In the genomic region with DNA sequence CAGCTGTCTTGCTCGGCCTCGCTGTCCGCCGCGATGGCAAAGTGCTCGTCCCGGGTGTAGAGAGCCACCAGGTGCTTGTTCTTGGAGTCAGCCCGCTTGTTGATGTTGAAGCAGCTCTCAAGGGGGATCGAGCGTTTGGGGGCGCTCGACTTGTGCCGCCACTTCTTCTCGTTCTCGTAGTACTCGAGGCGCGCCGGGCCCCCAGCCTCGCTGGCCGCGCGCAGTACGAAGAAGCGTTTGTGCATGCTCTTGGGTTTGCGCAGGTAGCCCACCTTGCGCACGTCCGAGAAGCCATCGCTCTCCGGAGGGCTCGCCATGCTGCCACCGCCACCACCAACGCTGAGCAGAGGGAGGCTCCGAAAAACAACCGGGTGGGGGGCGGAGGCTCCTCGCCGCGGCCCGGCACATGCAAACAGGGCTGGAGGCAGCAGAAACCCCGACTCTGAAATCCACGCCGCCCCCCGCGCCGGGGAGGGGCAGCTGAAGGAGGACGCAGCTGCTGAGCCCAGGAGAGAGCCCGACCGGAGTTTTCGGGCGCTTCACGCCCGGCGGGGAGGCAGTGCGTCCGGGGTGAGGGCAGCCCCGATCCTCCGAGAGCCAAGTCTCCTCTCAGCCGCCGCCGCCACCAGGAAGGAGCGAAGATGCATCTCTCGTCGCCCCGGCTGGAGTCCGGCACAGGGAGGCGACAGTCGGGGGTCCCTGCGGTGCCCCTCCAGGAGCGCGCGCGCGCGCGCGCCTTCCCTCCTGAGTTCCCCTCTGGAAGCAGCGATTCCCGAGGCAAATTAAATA, we compare ENCODE assay signal across 8 cellular contexts. TPM values are rescaled to one million over a fixed set of nuclear protein-coding genes. Genes with fewer than 3 reads are reported as not detected.
DNase-seq lines count a peak whose midpoint lies in the region; ATAC-seq, FAIRE-seq and TF ChIP-seq lines count a peak whose summit lies in the region.

No MANE protein-coding gene starts in this region.

- peak overlapping the region; percentile 85 for H3K4me3 Mint-ChIP-seq in WTC11
- peak overlapping the region; percentile 84 to 87 for H3K4me3 Mint-ChIP-seq in stimulated activated naive B cell treated with anti-CD40 and anti-IgM and Interleukin-4, amounts not matched to agents 10 μg/mL and 1 μg/mL and 100 μg/mL, for 72 hours

- peak overlapping the region; percentile 95 for H3K4me3 ChIP-seq in ACC112 (ENCODE audit: low read depth, low read length)
- peak overlapping the region; percentile 50 to 89 (median 77) for H3K4me3 ChIP-seq in dorsolateral prefrontal cortex
- H3K4me3 ChIP-seq in lower lobe of right lung: peak overlapping the region; percentile 77

- H3K27me3 ChIP-seq in ACC112 (ENCODE audit: insufficient read depth, low read length) (no peaks in the 10 kb centered on the region), dorsolateral prefrontal cortex (no peaks in the 10 kb centered on the region), lower lobe of right lung (ENCODE audit: low read depth) (peaks cover 10% of the 10 kb centered on the region)

- ATAC-seq in GM19023 (IDR thresholded peaks at IDR 0.05; ENCODE audit: unreplicated experiment) (peak; percentile 21), HG03439 (IDR thresholded peaks at IDR 0.05; ENCODE audit: unreplicated experiment) (peak; percentile 28), WTC11 (peak; percentile 7), lower lobe of right lung (peak; percentile 17 to 18)
- peak; percentile 31 to 33 for ATAC-seq in stimulated activated naive B cell treated with anti-CD40 and anti-IgM and Interleukin-4, amounts not matched to agents 10 μg/mL and 1 μg/mL and 100 μg/mL, for 72 hours (replicated peaks)

- H3K79me2 ChIP-seq in ACC112 (ENCODE audit: control insufficient read depth, insufficient read depth, low read length, unreplicated experiment): peaks cover 59% of the 10 kb centered on the region

- H3K27ac Mint-ChIP-seq in WTC11: peak overlapping the region; percentile 82; the same call in 1 of the 2 replicates
- peak overlapping the region; percentile 71 for H3K27ac Mint-ChIP-seq in stimulated activated naive B cell treated with anti-CD40 and anti-IgM and Interleukin-4, amounts not matched to agents 10 μg/mL and 1 μg/mL and 100 μg/mL, for 72 hours

- no peak for FAIRE-seq in RCC 7860 (lab: Jason Lieb, UNC)

- H3K27ac ChIP-seq in ACC112 (ENCODE audit: low read depth, low read length): peak overlapping the region; percentile 60
- peak overlapping the region in 55 of 59 donors; percentile 12 to 93 (median 85) for H3K27ac ChIP-seq in dorsolateral prefrontal cortex
- peak overlapping the region; percentile 76 for H3K27ac ChIP-seq in lower lobe of right lung

- H3K4me1 Mint-ChIP-seq in WTC11: peaks cover 54% of the 10 kb centered on the region
- peaks cover 20 to 59% of the 10 kb centered on the region in 2 donors for H3K4me1 Mint-ChIP-seq in stimulated activated naive B cell treated with anti-CD40 and anti-IgM and Interleukin-4, amounts not matched to agents 10 μg/mL and 1 μg/mL and 100 μg/mL, for 72 hours

- H3K36me3 Mint-ChIP-seq in WTC11: peaks cover 16% of the 10 kb centered on the region
- H3K36me3 Mint-ChIP-seq in stimulated activated naive B cell treated with anti-CD40 and anti-IgM and Interleukin-4, amounts not matched to agents 10 μg/mL and 1 μg/mL and 100 μg/mL, for 72 hours: peaks cover 4 to 13% of the 10 kb centered on the region in 2 donors

- TF ChIP-seq CTCF in WTC11 (IDR thresholded peaks at IDR 0.05): no peak
- TF ChIP-seq CTCF in dorsolateral prefrontal cortex (IDR thresholded peaks at IDR 0.05 in 54 of 56, conservative IDR thresholded peaks at IDR 0.05 in 2 of 56; ENCODE audit: low read depth in 1 of 56, partially characterized antibody in 56 of 56): peak in 43 of 56 donors; percentile 3 to 59 (median 32)
- no peak for TF ChIP-seq CTCF in lower lobe of right lung (IDR thresholded peaks at IDR 0.05)

- H3K36me3 ChIP-seq in ACC112 (ENCODE audit: insufficient read depth, low read length): peaks cover 30% of the 10 kb centered on the region; the same call in 1 of the 2 replicates
- H3K36me3 ChIP-seq in lower lobe of right lung: no peaks in the 10 kb centered on the region

- POLR2A ChIA-PET in WTC11 (lab: Charles Lee): interaction anchor here (0.6 to 2.3 kb wide), 3 partner anchors 8 to 1069 kb away, joined by 3 to 11 read pairs (median 7); a partner anchor contains a TSS

- H3K27me3 Mint-ChIP-seq in WTC11 (ENCODE audit: low read depth): no peaks in the 10 kb centered on the region
- H3K27me3 Mint-ChIP-seq in stimulated activated naive B cell treated with anti-CD40 and anti-IgM and Interleukin-4, amounts not matched to agents 10 μg/mL and 1 μg/mL and 100 μg/mL, for 72 hours: no peaks in the 10 kb centered on the region

- no peaks in the 10 kb centered on the region for H3K9me3 ChIP-seq in lower lobe of right lung

- peak overlapping the region; percentile 23 for H2AFZ ChIP-seq in ACC112 (ENCODE audit: low read length, unreplicated experiment)

- no peaks in the 10 kb centered on the region for H3K9me3 Mint-ChIP-seq in WTC11
- H3K9me3 Mint-ChIP-seq in stimulated activated naive B cell treated with anti-CD40 and anti-IgM and Interleukin-4, amounts not matched to agents 10 μg/mL and 1 μg/mL and 100 μg/mL, for 72 hours: no peaks in the 10 kb centered on the region

- intact Hi-C loops in dorsolateral prefrontal cortex (cut with DNase I) (loop anchor here (5.0 to 10.0 kb wide), 5 partner anchors 584 to 1126 kb away; no protein-coding TSS in a partner anchor), lower lobe of right lung (cut with DNase I) (no loop called here)

- H3K4me1 ChIP-seq in ACC112 (ENCODE audit: control insufficient read depth, insufficient read depth, low read length, unreplicated experiment) (peaks cover 38% of the 10 kb centered on the region), lower lobe of right lung (peaks cover 60% of the 10 kb centered on the region)

- CTCF ChIA-PET in WTC11 (lab: Charles Lee): interaction anchor here (0.7 to 1.5 kb wide), 7 partner anchors 9 to 1133 kb away, joined by 3 to 5 read pairs (median 3); no protein-coding TSS in a partner anchor

- DNase-seq in WTC11 (ENCODE audit: low spot score) (peak; percentile 63), dorsolateral prefrontal cortex (peak in 9 of 10 donors; percentile 61 to 79 (median 70)), lower lobe of right lung (peak; percentile 62), RCC 7860 (ENCODE audit: low spot score) (no peak)
- peak; percentile 46 for DNase-seq in stimulated activated naive B cell treated with anti-CD40 and anti-IgM and Interleukin-4, amounts not matched to agents 10 μg/mL and 1 μg/mL and 100 μg/mL, for 72 hours

TF ChIP-seq in WTC11, 78 proteins besides CTCF, POLR2A, EP300 and RAD21 (continues in another document):
- TF ChIP-seq, protein P1, sequence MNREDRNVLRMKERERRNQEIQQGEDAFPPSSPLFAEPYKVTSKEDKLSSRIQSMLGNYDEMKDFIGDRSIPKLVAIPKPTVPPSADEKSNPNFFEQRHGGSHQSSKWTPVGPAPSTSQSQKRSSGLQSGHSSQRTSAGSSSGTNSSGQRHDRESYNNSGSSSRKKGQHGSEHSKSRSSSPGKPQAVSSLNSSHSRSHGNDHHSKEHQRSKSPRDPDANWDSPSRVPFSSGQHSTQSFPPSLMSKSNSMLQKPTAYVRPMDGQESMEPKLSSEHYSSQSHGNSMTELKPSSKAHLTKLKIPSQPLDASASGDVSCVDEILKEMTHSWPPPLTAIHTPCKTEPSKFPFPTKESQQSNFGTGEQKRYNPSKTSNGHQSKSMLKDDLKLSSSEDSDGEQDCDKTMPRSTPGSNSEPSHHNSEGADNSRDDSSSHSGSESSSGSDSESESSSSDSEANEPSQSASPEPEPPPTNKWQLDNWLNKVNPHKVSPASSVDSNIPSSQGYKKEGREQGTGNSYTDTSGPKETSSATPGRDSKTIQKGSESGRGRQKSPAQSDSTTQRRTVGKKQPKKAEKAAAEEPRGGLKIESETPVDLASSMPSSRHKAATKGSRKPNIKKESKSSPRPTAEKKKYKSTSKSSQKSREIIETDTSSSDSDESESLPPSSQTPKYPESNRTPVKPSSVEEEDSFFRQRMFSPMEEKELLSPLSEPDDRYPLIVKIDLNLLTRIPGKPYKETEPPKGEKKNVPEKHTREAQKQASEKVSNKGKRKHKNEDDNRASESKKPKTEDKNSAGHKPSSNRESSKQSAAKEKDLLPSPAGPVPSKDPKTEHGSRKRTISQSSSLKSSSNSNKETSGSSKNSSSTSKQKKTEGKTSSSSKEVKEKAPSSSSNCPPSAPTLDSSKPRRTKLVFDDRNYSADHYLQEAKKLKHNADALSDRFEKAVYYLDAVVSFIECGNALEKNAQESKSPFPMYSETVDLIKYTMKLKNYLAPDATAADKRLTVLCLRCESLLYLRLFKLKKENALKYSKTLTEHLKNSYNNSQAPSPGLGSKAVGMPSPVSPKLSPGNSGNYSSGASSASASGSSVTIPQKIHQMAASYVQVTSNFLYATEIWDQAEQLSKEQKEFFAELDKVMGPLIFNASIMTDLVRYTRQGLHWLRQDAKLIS (CRISPR knock-in tag; IDR thresholded peaks at IDR 0.05; ENCODE audit: borderline replicate concordance): peak; percentile 38; the same call in 1 of the 2 replicates
- TF ChIP-seq NR1H2 (CRISPR knock-in tag; IDR thresholded peaks at IDR 0.05) (no peak), TCF7 (CRISPR knock-in tag; IDR thresholded peaks at IDR 0.05; ENCODE audit: low read depth) (0 out of 2 replicates have a peak, but pooled peaks have one; percentile 33), FOXP1 (CRISPR knock-in tag; IDR thresholded peaks at IDR 0.05; ENCODE audit: borderline replicate concordance) (peak; percentile 89), SMAD4 (CRISPR knock-in tag; IDR thresholded peaks at IDR 0.05) (no peak), PRRX2 (CRISPR knock-in tag; IDR thresholded peaks at IDR 0.05) (no peak), IRF2 (CRISPR knock-in tag; IDR thresholded peaks at IDR 0.05; ENCODE audit: borderline replicate concordance, low read depth) (no peak), ATF1 (CRISPR knock-in tag; IDR thresholded peaks at IDR 0.05) (peak; percentile 82; the same call in 1 of the 2 replicates)
- TF ChIP-seq, protein P2, sequence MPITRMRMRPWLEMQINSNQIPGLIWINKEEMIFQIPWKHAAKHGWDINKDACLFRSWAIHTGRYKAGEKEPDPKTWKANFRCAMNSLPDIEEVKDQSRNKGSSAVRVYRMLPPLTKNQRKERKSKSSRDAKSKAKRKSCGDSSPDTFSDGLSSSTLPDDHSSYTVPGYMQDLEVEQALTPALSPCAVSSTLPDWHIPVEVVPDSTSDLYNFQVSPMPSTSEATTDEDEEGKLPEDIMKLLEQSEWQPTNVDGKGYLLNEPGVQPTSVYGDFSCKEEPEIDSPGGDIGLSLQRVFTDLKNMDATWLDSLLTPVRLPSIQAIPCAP (CRISPR knock-in tag; IDR thresholded peaks at IDR 0.05): 0 out of 2 replicates have a peak, but pooled peaks have one; percentile 25
- TF ChIP-seq, protein P3, sequence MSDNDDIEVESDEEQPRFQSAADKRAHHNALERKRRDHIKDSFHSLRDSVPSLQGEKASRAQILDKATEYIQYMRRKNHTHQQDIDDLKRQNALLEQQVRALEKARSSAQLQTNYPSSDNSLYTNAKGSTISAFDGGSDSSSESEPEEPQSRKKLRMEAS (CRISPR knock-in tag; IDR thresholded peaks at IDR 0.05): peak; percentile 95

RNA-seq across cellular contexts. Expression of a gene that starts 1.0 kb away (rescaled TPM):
- total RNA-seq in WTC11 (2021) (18.2 to 22.9 TPM (median 18.6 TPM) in 3 replicates), dorsolateral prefrontal cortex (10 to 100 TPM in 110 of 120 experiments, 1 to 10 TPM in 10; 6.8 to 23.0 (median 14.4) TPM), lower lobe of right lung (11.3 TPM)

RNA-seq across cellular contexts. Expression of a gene that starts 37.2 kb away (rescaled TPM):
- 20.5 to 26.8 TPM (median 25.7 TPM) in 3 replicates for total RNA-seq in WTC11 (2021)
- total RNA-seq in dorsolateral prefrontal cortex: 10 to 100 TPM; 36.7 to 99.9 (median 61.0) TPM
- total RNA-seq in lower lobe of right lung: 42.2 TPM

Comparison
In these comparisons a context has a peak if more than half of its experiments do, and no peak if none do; other contexts are left out.
1. CTCF ChIP-seq: peak in dorsolateral prefrontal cortex (43 of 56); none in WTC11 (single experiment) and lower lobe of right lung (single experiment).
2. Peak in every context shown above with its lines, with median percentiles within 50 percentile points of each other: H3K27ac ChIP-seq, H3K4me3 ChIP-seq and ATAC-seq.